In genomic region chr18:66749030-66749429, GRCh38 we compare ENCODE assay signal across 14 cellular contexts.
DNase-seq lines count a peak whose midpoint lies in the region; ATAC-seq, FAIRE-seq and TF ChIP-seq lines count a peak whose summit lies in the region.
"Had no signal": no experiment of that assay in that cellular context is flagged by ENCODE, and none has a peak within 500 bp of the region (broad histone marks: within the 10 kb centered on the region; RNA-seq: fewer than 3 reads in every experiment).

No MANE protein-coding gene starts in this region.

- H2BK12ac ChIP-seq in H1 (ENCODE audit: low read depth, low read length) = no peak overlapping the region

- TF ChIP-seq POLR2A in H1 (IDR thresholded peaks at IDR 0.05; ENCODE audit: control extremely low read depth in 1 of 2, low read depth in 2 of 2, low read length in 2 of 2) = no peak
- no peak for TF ChIP-seq POLR2A in gastroesophageal sphincter (IDR thresholded peaks at IDR 0.05)

- H3K27ac ChIP-seq in H1 (ENCODE audit: low read depth, low read length) (no peak overlapping the region), gastroesophageal sphincter (no peak overlapping the region)
- H3K27ac ChIP-seq: ovary, tibial artery had no signal

- H3K4me1 ChIP-seq in H1 (replicated peaks in 1 of 4; ENCODE audit: control insufficient read depth in 3 of 4, insufficient read depth in 4 of 4, low read length in 3 of 4) (no peaks in the 10 kb centered on the region), gastroesophageal sphincter (no peaks in the 10 kb centered on the region)
- H3K4me1 ChIP-seq: tibial artery had no signal

- H3K9ac ChIP-seq in H1 (replicated peaks in 1 of 4; ENCODE audit: extremely low read depth in 1 of 4, low read depth in 3 of 4, low read length in 3 of 4) = no peak overlapping the region

- H2BK20ac ChIP-seq in H1 (ENCODE audit: low read length) = no peak overlapping the region

- H3K79me1 ChIP-seq in H1 (ENCODE audit: low read depth, low read length) = no peaks in the 10 kb centered on the region

- no peaks in the 10 kb centered on the region for H3K27me3 ChIP-seq in H1 (replicated peaks in 1 of 4; ENCODE audit: control insufficient read depth in 3 of 4, extremely low read depth in 1 of 4, insufficient read depth in 3 of 4, low read length in 3 of 4)
- H3K27me3 ChIP-seq in gastroesophageal sphincter = no peaks in the 10 kb centered on the region
- H3K27me3 ChIP-seq: ovary, tibial artery had no signal

- no peak for FAIRE-seq in H1 (lab: Jason Lieb, UNC)
- FAIRE-seq: GM18507, TTC549 had no signal

- no peak overlapping the region for H2BK15ac ChIP-seq in H1 (ENCODE audit: low read length)

- no peak overlapping the region for H4K5ac ChIP-seq in H1 (ENCODE audit: insufficient read length, low read depth, low read length)

- H2AK5ac ChIP-seq in H1 (ENCODE audit: low read depth, low read length) = no peak overlapping the region

- H3K18ac ChIP-seq in H1 (ENCODE audit: extremely low read depth, low read length) = no peak overlapping the region

- H3K79me2 ChIP-seq in H1 (ENCODE audit: control insufficient read depth in 1 of 2, insufficient read depth in 2 of 2, low read length in 2 of 2) = no peaks in the 10 kb centered on the region

- H3K14ac ChIP-seq in H1 (ENCODE audit: insufficient read length) = no peak overlapping the region

- no peaks in the 10 kb centered on the region for H3K23me2 ChIP-seq in H1 (ENCODE audit: low read depth, low read length)

- H3K36me3 ChIP-seq in H1 (ENCODE audit: control insufficient read depth in 2 of 4, insufficient read depth in 4 of 4, low read length in 3 of 4) (no peaks in the 10 kb centered on the region), gastroesophageal sphincter (no peaks in the 10 kb centered on the region)
- H3K36me3 ChIP-seq: ovary, tibial artery had no signal

- H3K9me3 ChIP-seq in H1 (ENCODE audit: insufficient read depth in 2 of 2, low read depth in 1 of 2, low read length in 1 of 2) (no peaks in the 10 kb centered on the region), gastroesophageal sphincter (no peaks in the 10 kb centered on the region)
- H3K9me3 ChIP-seq: ovary, tibial artery had no signal

- H3K4ac ChIP-seq in H1 (replicated peaks; ENCODE audit: insufficient read length, low read depth, low read length) = no peak overlapping the region

- CTCF ChIA-PET in H1 (lab: Charles Lee; ENCODE audit: partially characterized antibody) = interaction anchor here (0.9 kb wide), 1 partner anchor 309 kb away, joined by 3 read pairs; no protein-coding TSS in a partner anchor

- POLR2A ChIA-PET in H1 (lab: Charles Lee; ENCODE audit: partially characterized antibody) = no interaction called here

- H3K23ac ChIP-seq in H1 (ENCODE audit: insufficient read length) = no peak overlapping the region

- H4K8ac ChIP-seq in H1 (ENCODE audit: extremely low read depth, insufficient read depth, low read length) = no peak overlapping the region

- no peak overlapping the region for H2BK5ac ChIP-seq in H1 (ENCODE audit: low read depth, low read length)

- 64% methylated on average over 2 of the region's 2 CpGs; no CpG with 5 or more reads in 1 of the 2 experiments for WGBS in H1 (ENCODE audit: extremely low coverage in 1 of 2, insufficient coverage in 1 of 2, insufficient read length in 1 of 2, insufficient replicate concordance in 2 of 2, low coverage in 1 of 2, low lambda C conversion rate in 2 of 2, missing lambda C conversion rate in 1 of 2), 2 experiments
- 54 to 66% methylated on average over 2 of the region's 2 CpGs for WGBS in gastroesophageal sphincter (ENCODE audit: low coverage in 1 of 2), 2 donors

- TF ChIP-seq RAD21 in H1 (IDR thresholded peaks at IDR 0.05 in 1 of 2, conservative IDR thresholded peaks at IDR 0.05 in 1 of 2; ENCODE audit: low read depth in 2 of 2, low read length in 2 of 2) = peak; percentile 63 to 64

- peak in 2 of 3 experiments; percentile 20 to 21; a peak in 2 of 4 replicates for TF ChIP-seq CTCF in H1 (IDR thresholded peaks at IDR 0.05; ENCODE audit: control extremely low read depth in 1 of 3, insufficient read depth in 1 of 3, low read depth in 1 of 3, low read length in 3 of 3)
- peak in 1 of 4 experiments; percentile 22 for TF ChIP-seq CTCF in gastroesophageal sphincter (IDR thresholded peaks at IDR 0.05)

- no peak overlapping the region for H3K56ac ChIP-seq in H1 (replicated peaks; ENCODE audit: insufficient read length, low read depth, low read length)

- no peak overlapping the region for H3K4me2 ChIP-seq in H1 (ENCODE audit: insufficient read depth in 1 of 2, low read depth in 2 of 2, low read length in 2 of 2)

- H2AFZ ChIP-seq in H1 (ENCODE audit: low read length) = no peak overlapping the region

- H4K91ac ChIP-seq in H1 (replicated peaks; ENCODE audit: insufficient read length, low read length) = no peak overlapping the region

- H3K4me3 ChIP-seq in H1 (ENCODE audit: extremely low read depth in 1 of 4, insufficient read depth in 2 of 4, low read depth in 3 of 4, low read length in 4 of 4) (no peak overlapping the region), gastroesophageal sphincter (no peak overlapping the region)
- H3K4me3 ChIP-seq: ovary, tibial artery had no signal

- ATAC-seq in gastroesophageal sphincter (no peak), HG03095 (IDR thresholded peaks at IDR 0.05; ENCODE audit: unreplicated experiment) (no peak)

- H2BK120ac ChIP-seq in H1 (replicated peaks; ENCODE audit: low read depth, low read length) = no peak overlapping the region

- DNase-seq in ELF-1 (ENCODE audit: low read depth, low spot score) (peak; percentile 3), OCI-M1 (lab: John Stamatoyannopoulos, UW) (peak; percentile 36), H1 (ENCODE audit: low read depth in 1 of 2, low spot score in 2 of 2) (no peak), mucosa of gallbladder (ENCODE audit: low spot score) (peak; percentile 10), GOT3 (lab: John Stamatoyannopoulos, UW) (no peak), EL (no peak)
- DNase-seq: DMS79, KBM-7, ovary, tibial artery had no signal

- TF ChIP-seq EP300 in H1 (IDR thresholded peaks at IDR 0.05; ENCODE audit: borderline replicate concordance in 1 of 2, low read depth in 2 of 2, low read length in 2 of 2) = no peak
- no peak for TF ChIP-seq EP300 in gastroesophageal sphincter (IDR thresholded peaks at IDR 0.05)

- H4K20me1 ChIP-seq in H1 (replicated peaks in 1 of 2; ENCODE audit: control insufficient read depth in 1 of 2, insufficient read depth in 2 of 2, low read length in 2 of 2) = no peaks in the 10 kb centered on the region

TF ChIP-seq in H1, 55 proteins besides CTCF, POLR2A, EP300 and RAD21:
- TF ChIP-seq TEAD4 (IDR thresholded peaks at IDR 0.05; ENCODE audit: low read depth, low read length) (0 out of 2 replicates have a peak, but pooled peaks have one; percentile 16), TAF1 (IDR thresholded peaks at IDR 0.05; ENCODE audit: low read depth, low read length) (no peak), POLR2AphosphoS5 (IDR thresholded peaks at IDR 0.05; ENCODE audit: low read depth, low read length) (no peak), GABPA (IDR thresholded peaks at IDR 0.05; ENCODE audit: borderline replicate concordance, insufficient read depth, low read length) (no peak), GTF2F1 (IDR thresholded peaks at IDR 0.05; ENCODE audit: borderline replicate concordance, low read depth, low read length) (no peak)

Comparison
In these comparisons a context has a peak if more than half of its experiments do, and no peak if none do; other contexts are left out.
1. DNase-seq: peak in ELF-1 (single experiment), OCI-M1 (single experiment) and mucosa of gallbladder (single experiment); none in H1 (0 of 2), GOT3 (single experiment) and EL (single experiment).